2 cellular contexts compared by ENCODE assay signal in genomic region chr2:232592687-232593407, GRCh38.
TF ChIP-seq lines count a peak whose summit lies in the region.

No MANE protein-coding gene starts in this region.

TF ChIP-seq in HCT116, 20 proteins besides CTCF, POLR2A, EP300 and RAD21:
- TF ChIP-seq FOSL1 (IDR thresholded peaks at IDR 0.05; ENCODE audit: low read depth) (peak; percentile 84), POLR2AphosphoS5 (IDR thresholded peaks at IDR 0.05; ENCODE audit: low read depth, low read length) (no peak), CBX3 (IDR thresholded peaks at IDR 0.05; ENCODE audit: low read depth) (no peak), CEBPB (IDR thresholded peaks at IDR 0.05; ENCODE audit: low read depth) (peak; percentile 76), ZNF274 (IDR thresholded peaks at IDR 0.05; ENCODE audit: low read depth, low read length) (no peak), ELF1 (IDR thresholded peaks at IDR 0.05; ENCODE audit: borderline replicate concordance, low read depth) (no peak), ATF3 (IDR thresholded peaks at IDR 0.05) (peak; percentile 61; the same call in 1 of the 2 replicates), SRF (IDR thresholded peaks at IDR 0.05; ENCODE audit: low read depth) (peak; percentile 49; the same call in 1 of the 2 replicates), EGR1 (IDR thresholded peaks at IDR 0.05; ENCODE audit: low read depth) (0 out of 2 replicates have a peak, but pooled peaks have one; percentile 21), JUND (IDR thresholded peaks at IDR 0.05) (peak; percentile 83), SP1 (IDR thresholded peaks at IDR 0.05; ENCODE audit: low read depth) (peak; percentile 75)

TF ChIP-seq in GM12891, 5 proteins besides CTCF, POLR2A, EP300 and RAD21:
- TF ChIP-seq PAX5 (IDR thresholded peaks at IDR 0.05; ENCODE audit: insufficient read depth, low read length, severe bottlenecking) (no peak), SPI1 (IDR thresholded peaks at IDR 0.05; ENCODE audit: low read depth, low read length) (no peak), POLR2AphosphoS5 (IDR thresholded peaks at IDR 0.05; ENCODE audit: low read depth, low read length) (no peak), POU2F2 (IDR thresholded peaks at IDR 0.05; ENCODE audit: low read depth, low read length) (no peak), TAF1 (IDR thresholded peaks at IDR 0.05; ENCODE audit: low read depth, low read length) (no peak)
